27 cellular contexts compared by ENCODE assay signal in the genomic region with DNA sequence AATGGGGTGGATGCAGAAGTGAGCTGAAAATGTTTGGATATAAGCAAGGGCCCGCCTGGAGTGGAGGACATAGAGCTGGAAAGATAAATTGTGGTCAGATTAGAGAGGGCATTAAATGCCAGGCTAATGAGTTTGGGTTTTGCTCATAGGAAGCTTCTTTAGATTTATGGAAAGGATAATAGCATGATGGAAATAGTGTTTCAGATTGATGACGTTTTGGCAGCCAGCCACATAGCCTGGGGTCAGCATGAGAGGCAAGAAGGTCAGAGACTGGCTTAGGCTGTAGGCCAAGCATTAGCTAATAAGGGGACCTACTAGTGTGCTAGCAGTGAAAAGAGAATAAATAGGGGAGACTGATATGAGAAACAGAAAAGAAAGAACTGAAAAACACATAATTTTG.
A peak's percentile ranks its signal among the peaks of the same experiment; 100 is the strongest.
DNase-seq lines count a peak whose midpoint lies in the region; ATAC-seq, FAIRE-seq and TF ChIP-seq lines count a peak whose summit lies in the region.
"Had no signal": no experiment of that assay in that cellular context is flagged by ENCODE, and none has a peak within 500 bp of the region (broad histone marks: within the 10 kb centered on the region; RNA-seq: fewer than 3 reads in every experiment).

No MANE protein-coding gene starts in this region.

- ATAC-seq in esophagus mucosa (no peak), omental fat pad (ENCODE audit: low FRiP score) (no peak)
- ATAC-seq: activated CD4-positive, alpha-beta T cell treated with anti-CD3 and anti-CD28 coated beads for 36 hours; gastrocnemius medialis; HCT116; left colon; right lobe of liver had no signal

- DNase-seq in NCI-H82 treated with DMSO at 0.1 percent for 48 hours (lab: John Stamatoyannopoulos, UW; ENCODE audit: unreplicated experiment) (peak; percentile 30), NCI-H82 (lab: John Stamatoyannopoulos, UW) (no peak), EL (peak; percentile 36), NCI-H2227 (lab: John Stamatoyannopoulos, UW; ENCODE audit: unreplicated experiment) (peak; percentile 20), glomerular visceral epithelial cell (ENCODE audit: extremely low spot score) (peak; percentile 12), RCC 7860 (ENCODE audit: low spot score) (no peak), omental fat pad (ENCODE audit: low spot score) (no peak)
- DNase-seq: activated CD4-positive, alpha-beta T cell treated with anti-CD3 and anti-CD28 coated beads for 36 hours; activated CD8-positive, alpha-beta memory T cell treated with anti-CD3 and anti-CD28 coated beads for 24 hours; activated effector memory CD4-positive, alpha-beta T cell treated with anti-CD3 and anti-CD28 coated beads, Interleukin-2, amount 50 U/mL, for 16 hours; CD8-positive, alpha-beta memory T cell; central memory CD4-positive, alpha-beta T cell; dermis blood vessel endothelial cell; DMS53; gastrocnemius medialis; hypothalamus; immature natural killer cell; KBM-7; left colon; mammary epithelial cell; NCI-H1694; posterior cingulate gyrus; right lobe of liver; stimulated activated CD4-positive, alpha-beta T cell treated with anti-CD3 and anti-CD28 coated beads, Interleukin-4, amount 100 ng/mL, for 24 hours had no signal

- no peak for FAIRE-seq in RCC 7860 (lab: Jason Lieb, UNC)
- FAIRE-seq: HTR-8/SVneo had no signal

- TF ChIP-seq CTCF in omental fat pad (IDR thresholded peaks at IDR 0.05), result no peak

Comparison
In these comparisons a context has a peak if more than half of its experiments do, and no peak if none do; other contexts are left out.
1. DNase-seq: peak in NCI-H82 treated with DMSO at 0.1 percent for 48 hours (single experiment), EL (single experiment), NCI-H2227 (single experiment) and glomerular visceral epithelial cell (single experiment); none in NCI-H82 (single experiment), RCC 7860 (single experiment) and omental fat pad (single experiment).